Comparison of ENCODE assay signal across 10 cellular contexts in the genomic region with DNA sequence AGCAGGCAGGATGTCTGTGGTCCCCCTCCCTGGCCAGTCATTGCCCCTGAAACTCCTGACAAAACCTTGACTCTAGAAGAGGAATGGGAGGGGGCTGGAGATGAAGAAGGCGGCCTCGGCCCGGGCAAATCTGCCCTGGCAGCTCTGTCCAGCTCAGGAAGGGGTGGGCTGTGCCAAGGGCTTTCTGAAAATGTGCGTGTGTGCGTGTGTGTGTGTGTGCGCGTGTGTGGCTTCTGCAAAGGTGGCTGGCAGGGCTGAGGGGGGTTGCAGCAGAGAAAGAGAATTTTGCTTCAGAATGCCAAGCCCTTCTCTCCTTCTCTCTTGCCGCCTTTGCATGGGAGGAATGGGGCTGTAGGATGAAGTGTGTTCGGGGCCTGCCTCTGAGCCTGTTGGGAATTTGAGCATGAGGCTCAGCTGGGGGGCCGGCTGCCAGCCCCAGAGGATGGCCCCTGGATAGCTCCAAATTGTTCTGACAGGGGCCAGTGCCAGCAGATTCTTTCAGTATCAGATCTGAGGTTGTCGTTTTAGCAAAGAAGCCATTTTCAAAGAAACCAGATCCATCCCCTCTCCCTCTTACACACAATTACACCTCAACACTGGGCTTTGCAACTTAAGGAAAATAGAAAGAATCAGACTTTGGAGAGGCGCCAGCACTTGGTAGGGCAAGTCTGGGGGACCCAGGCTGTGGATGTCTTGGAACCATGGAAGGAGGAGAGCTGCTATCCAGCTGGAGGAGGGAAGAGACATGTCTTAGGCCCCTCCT. TPM values are rescaled to one million over a fixed set of nuclear protein-coding genes. Genes with fewer than 3 reads are reported as not detected.
DNase-seq lines count a peak whose midpoint lies in the region; TF ChIP-seq lines count a peak whose summit lies in the region.
"Had no signal": no experiment of that assay in that cellular context is flagged by ENCODE, and none has a peak within 500 bp of the region (broad histone marks: within the 10 kb centered on the region; RNA-seq: fewer than 3 reads in every experiment).

No MANE protein-coding gene starts in this region.

- no peak overlapping the region for H2AFZ ChIP-seq in neuronal stem cell (ENCODE audit: low read length)

- no peaks in the 10 kb centered on the region for H3K79me1 ChIP-seq in neuronal stem cell (ENCODE audit: low read depth, low read length)

- intact Hi-C loops in ascending aorta (cut with DNase I) (loop anchor here (2.0 to 5.0 kb wide), 3 partner anchors 32 to 333 kb away; a partner anchor contains a TSS), transverse colon (cut with DNase I; ENCODE audit: low total_unique reads) (no loop called here)

- H3K27me3 Mint-ChIP-seq in progenitor cell of endocrine pancreas = peaks cover 49% of the 10 kb centered on the region

- no peak overlapping the region for H3K27ac Mint-ChIP-seq in progenitor cell of endocrine pancreas
- H3K27ac Mint-ChIP-seq: naive thymus-derived CD4-positive, alpha-beta T cell had no signal

- H3K9me3 ChIP-seq in ascending aorta (no peaks in the 10 kb centered on the region), neuronal stem cell (replicated peaks in 1 of 2; ENCODE audit: control insufficient read depth in 2 of 2, insufficient read depth in 1 of 2, low read depth in 1 of 2, low read length in 2 of 2) (no peaks in the 10 kb centered on the region), transverse colon (no peaks in the 10 kb centered on the region)

- peak overlapping the region; percentile 26 for H3K9ac ChIP-seq in neuronal stem cell (ENCODE audit: low read depth, low read length, poor library complexity)

- H3K4me1 ChIP-seq in ascending aorta = peaks cover 0 to 15% of the 10 kb centered on the region in 2 donors
- H3K4me1 ChIP-seq in neuronal stem cell (ENCODE audit: control insufficient read depth in 2 of 2, insufficient read depth in 1 of 2, low read depth in 1 of 2, low read length in 2 of 2) = peaks cover 0 to 31% of the 10 kb centered on the region in 2 donors
- peaks cover 9 to 53% (median 24%) of the 10 kb centered on the region in 4 donors for H3K4me1 ChIP-seq in transverse colon

- H2AK5ac ChIP-seq in neuronal stem cell (ENCODE audit: low read depth, low read length) = no peak overlapping the region

- H3K36me3 ChIP-seq in ascending aorta = peaks cover 0 to 8% of the 10 kb centered on the region in 2 donors
- H3K36me3 ChIP-seq in neuronal stem cell (replicated peaks in 1 of 2; ENCODE audit: control insufficient read depth in 2 of 2, insufficient read depth in 2 of 2, low read length in 2 of 2) = no peaks in the 10 kb centered on the region
- no peaks in the 10 kb centered on the region for H3K36me3 ChIP-seq in transverse colon
- H3K36me3 ChIP-seq: WERI-Rb-1 had no signal

- H3K4me3 ChIP-seq in ascending aorta = peak overlapping the region; percentile 74 to 91
- H3K4me3 ChIP-seq in fibroblast of villous mesenchyme (ENCODE audit: low read depth, low read length) = peak overlapping the region; percentile 80
- no peak overlapping the region for H3K4me3 ChIP-seq in neuronal stem cell (ENCODE audit: low read length in 2 of 2)
- H3K4me3 ChIP-seq in transverse colon = peak overlapping the region; percentile 17 to 62 (median 52)

- H2BK12ac ChIP-seq in neuronal stem cell (ENCODE audit: low read length) = no peak overlapping the region

- TF ChIP-seq EP300 in transverse colon (IDR thresholded peaks at IDR 0.05; ENCODE audit: low read depth) = no peak

- no peak overlapping the region for H4K8ac ChIP-seq in neuronal stem cell (ENCODE audit: low read depth, low read length)

- H3K4me1 Mint-ChIP-seq in progenitor cell of endocrine pancreas (ENCODE audit: low read depth) = peaks cover 10% of the 10 kb centered on the region

- TF ChIP-seq POLR2A in transverse colon (IDR thresholded peaks at IDR 0.05) = no peak

- no peak overlapping the region for H2BK120ac ChIP-seq in neuronal stem cell (ENCODE audit: low read depth, low read length)

- no peak overlapping the region for H3K23ac ChIP-seq in neuronal stem cell (ENCODE audit: low read depth, low read length, poor library complexity)

- peak overlapping the region; percentile 7 for H2BK15ac ChIP-seq in neuronal stem cell (ENCODE audit: low read length)

- no peaks in the 10 kb centered on the region for H3K27me3 ChIP-seq in ascending aorta
- peaks cover 0 to 53% (median 7%) of the 10 kb centered on the region in 3 experiments for H3K27me3 ChIP-seq in neuronal stem cell (ENCODE audit: control insufficient read depth in 3 of 3, insufficient read depth in 3 of 3, low read depth in 1 of 3, low read length in 3 of 3)
- peaks cover 35% of the 10 kb centered on the region for H3K27me3 ChIP-seq in transverse colon

- no peaks in the 10 kb centered on the region for H3K36me3 Mint-ChIP-seq in progenitor cell of endocrine pancreas (ENCODE audit: insufficient read depth)

- H3K14ac ChIP-seq in neuronal stem cell (ENCODE audit: low read length) = peak overlapping the region; percentile 39

- no peaks in the 10 kb centered on the region for H3K9me3 Mint-ChIP-seq in progenitor cell of endocrine pancreas (ENCODE audit: low read depth)

- H3K4me2 ChIP-seq in neuronal stem cell (ENCODE audit: insufficient read depth, low read length, poor library complexity, severe bottlenecking) = no peak overlapping the region

- no peak overlapping the region for H2BK5ac ChIP-seq in neuronal stem cell (ENCODE audit: low read length)

- no CpG with 5 or more reads among the region's 12 CpGs for WGBS in neuronal stem cell (ENCODE audit: extremely low coverage in 2 of 2, insufficient read length in 2 of 2, insufficient replicate concordance in 1 of 2), 2 donors
- 60 to 71% methylated on average over 2 to 12 of the region's 12 CpGs for WGBS in transverse colon (ENCODE audit: low coverage in 1 of 2), 2 donors

- DNase-seq in ascending aorta (ENCODE audit: low spot score in 2 of 2) = no peak
- DNase-seq in fibroblast of villous mesenchyme (ENCODE audit: low read depth) = peak; percentile 59
- no peak for DNase-seq in neuronal stem cell (ENCODE audit: low spot score)
- DNase-seq in transverse colon = no peak
- DNase-seq in progenitor cell of endocrine pancreas (ENCODE audit: low spot score, unreplicated experiment) = no peak
- DNase-seq in activated effector memory CD4-positive, alpha-beta T cell treated with anti-CD3 and anti-CD28 coated beads, Interleukin-2, amount 50 U/mL, for 16 hours = no peak
- DNase-seq in ecto neural progenitor cell (ENCODE audit: low spot score) = no peak
- DNase-seq in DMS53 treated with DMSO at 0.1 percent for 48 hours (lab: John Stamatoyannopoulos, UW; ENCODE audit: unreplicated experiment) = no peak
- DNase-seq: naive thymus-derived CD4-positive, alpha-beta T cell; WERI-Rb-1 had no signal

- no peak overlapping the region for H3K4ac ChIP-seq in neuronal stem cell (ENCODE audit: low read length)

- no peak overlapping the region for H4K91ac ChIP-seq in neuronal stem cell (ENCODE audit: low read depth, low read length, poor library complexity)

- in situ Hi-C loops in transverse colon (cut with MboI; ENCODE audit: low pct_ligation_motif_present in 1 of 4, low pct_unique_long_range_greater_than_20kb in 1 of 4, low sequenced_read_pairs in 3 of 4) = no loop called here

- peak overlapping the region; percentile 58 for H3K18ac ChIP-seq in neuronal stem cell (ENCODE audit: low read length)

- H3K27ac ChIP-seq in ascending aorta = peak overlapping the region; percentile 37 to 75
- no peak overlapping the region for H3K27ac ChIP-seq in neuronal stem cell (replicated peaks; ENCODE audit: low read length)
- peak overlapping the region; percentile 75 to 93 (median 85) for H3K27ac ChIP-seq in transverse colon
- H3K27ac ChIP-seq: WERI-Rb-1 had no signal

- no peak overlapping the region for H3K4me3 Mint-ChIP-seq in progenitor cell of endocrine pancreas (ENCODE audit: low read depth)
- H3K4me3 Mint-ChIP-seq: naive thymus-derived CD4-positive, alpha-beta T cell had no signal

- no peak for TF ChIP-seq CTCF in ascending aorta (IDR thresholded peaks at IDR 0.05)
- TF ChIP-seq CTCF in fibroblast of villous mesenchyme (IDR thresholded peaks at IDR 0.05; ENCODE audit: insufficient read depth, low read depth, low read length) = no peak
- no peak for TF ChIP-seq CTCF in transverse colon (IDR thresholded peaks at IDR 0.05)
- TF ChIP-seq CTCF in progenitor cell of endocrine pancreas (IDR thresholded peaks at IDR 0.05; ENCODE audit: unreplicated experiment) = no peak

RNA-seq across cellular contexts. Expression of a gene that starts 3.5 kb away (rescaled TPM):
- 394 TPM for total RNA-seq in ascending aorta
- total RNA-seq in fibroblast of villous mesenchyme = 418 and 924 TPM in 2 replicates
- polyA plus RNA-seq in neuronal stem cell (2013, experiment 1 of 2) = 15.2 TPM
- polyA plus RNA-seq in neuronal stem cell (2013, experiment 2 of 2) = 16.2 TPM
- total RNA-seq in transverse colon = 100 to 1,000 TPM in 1 of 4 donors, 10 to 100 TPM in 3; 49.7 to 158 (median 62.4) TPM
- 2.4 and 3.2 TPM in 2 replicates for total RNA-seq in progenitor cell of endocrine pancreas
- polyA plus RNA-seq: naive thymus-derived CD4-positive, alpha-beta T cell had no signal

Comparison
In these comparisons a context has a peak if more than half of its experiments do, and no peak if none do; other contexts are left out.
1. H3K4me3 ChIP-seq: peak in ascending aorta (2 of 2), fibroblast of villous mesenchyme (single experiment) and transverse colon (4 of 4); none in neuronal stem cell (0 of 2).
2. RNA of a gene that starts 3.5 kb away (total RNA-seq): 418 to 924 TPM in fibroblast of villous mesenchyme, 394 TPM in ascending aorta (single experiment) and 49.7 to 158 TPM in transverse colon; 2.4 to 3.2 TPM in progenitor cell of endocrine pancreas; every median in the first group is over 10 times any median in the second.